8 cellular contexts compared by ENCODE assay signal in genomic region chr11:121654506-121655480, GRCh38.
DNase-seq lines count a peak whose midpoint lies in the region; ATAC-seq, FAIRE-seq and TF ChIP-seq lines count a peak whose summit lies in the region.

No MANE protein-coding gene starts in this region.

- no peak for TF ChIP-seq CTCF in bronchial epithelial cell (IDR thresholded peaks at IDR 0.05; ENCODE audit: insufficient read depth, low read length, severe bottlenecking)
- TF ChIP-seq CTCF in mucosa of descending colon (IDR thresholded peaks at IDR 0.05): no peak

- peak overlapping the region; percentile 76 to 91 (median 87) for H3K4me3 Mint-ChIP-seq in CD4-positive, alpha-beta memory T cell

- intact Hi-C loops in CD4-positive, alpha-beta memory T cell (cut with micrococcal nuclease): loop anchor here (1.0 kb wide), 1 partner anchor 926 kb away; no protein-coding TSS in a partner anchor
- intact Hi-C loops in mucosa of descending colon (cut with DNase I, micrococcal nuclease): loop anchor here (5.0 kb wide), 3 partner anchors 448 to 853 kb away; no protein-coding TSS in a partner anchor

- no peaks in the 10 kb centered on the region for H3K36me3 ChIP-seq in CD4-positive, alpha-beta memory T cell (ENCODE audit: insufficient read depth, low read length)
- H3K36me3 ChIP-seq in bronchial epithelial cell (ENCODE audit: control insufficient read depth, insufficient read depth, low read length) (no peaks in the 10 kb centered on the region), mucosa of descending colon (ENCODE audit: low read depth) (no peaks in the 10 kb centered on the region)

- no peaks in the 10 kb centered on the region for H3K9me3 ChIP-seq in CD4-positive, alpha-beta memory T cell (ENCODE audit: control insufficient read depth in 1 of 2, low read length in 2 of 2)
- no peaks in the 10 kb centered on the region for H3K9me3 ChIP-seq in mucosa of descending colon

- peaks cover 0 to 3% of the 10 kb centered on the region in 2 donors for H3K36me3 Mint-ChIP-seq in CD4-positive, alpha-beta memory T cell

- POLR2A ChIA-PET in CD4-positive, alpha-beta memory T cell (lab: Charles Lee; ENCODE audit: partially characterized antibody): interaction anchor here (1.2 to 1.3 kb wide), 2 partner anchors 11 to 205 kb away, joined by 3 to 4 read pairs; no protein-coding TSS in a partner anchor

- H3K4me1 ChIP-seq in CD4-positive, alpha-beta memory T cell (ENCODE audit: insufficient read depth, low read length): peaks cover 25% of the 10 kb centered on the region
- peaks cover 4% of the 10 kb centered on the region for H3K4me1 ChIP-seq in mucosa of descending colon (ENCODE audit: low read depth)

- no peak overlapping the region for H3K27ac ChIP-seq in CD4-positive, alpha-beta memory T cell (ENCODE audit: low read depth, low read length)

- no peak for DNase-seq in CD4-positive, alpha-beta memory T cell
- DNase-seq in M059J (ENCODE audit: low read depth): peak; percentile 63
- DNase-seq in bronchial epithelial cell (ENCODE audit: low read depth): peak; percentile 13
- DNase-seq in mucosa of descending colon: no peak
- no peak for DNase-seq in activated CD8-positive, alpha-beta memory T cell treated with anti-CD3 and anti-CD28 coated beads, Interleukin-2, amount 50 U/mL, for 4 hours

- peak overlapping the region; percentile 49 to 54 for H3K4me3 ChIP-seq in CD4-positive, alpha-beta memory T cell (ENCODE audit: low read length in 2 of 2)
- H3K4me3 ChIP-seq in bronchial epithelial cell (ENCODE audit: low read depth, low read length) (peak overlapping the region; percentile 51), mucosa of descending colon (no peak overlapping the region)

- peaks cover 0 to 1% (median 0%) of the 10 kb centered on the region in 8 donors for H3K9me3 Mint-ChIP-seq in CD4-positive, alpha-beta memory T cell

- no peaks in the 10 kb centered on the region for H3K27me3 ChIP-seq in CD4-positive, alpha-beta memory T cell (ENCODE audit: insufficient read depth, low read length)
- peaks cover 2% of the 10 kb centered on the region for H3K27me3 ChIP-seq in bronchial epithelial cell (ENCODE audit: control insufficient read depth, insufficient read depth, low read length)

- ATAC-seq in mucosa of descending colon (peak; percentile 16), HG02678 (IDR thresholded peaks at IDR 0.05; ENCODE audit: unreplicated experiment) (no peak), HG02870 (IDR thresholded peaks at IDR 0.05; ENCODE audit: unreplicated experiment) (no peak), GM21786 (IDR thresholded peaks at IDR 0.05; ENCODE audit: unreplicated experiment) (no peak)

- CTCF ChIA-PET in CD4-positive, alpha-beta memory T cell (lab: Charles Lee; ENCODE audit: partially characterized antibody): interaction anchor here (0.7 to 3.4 kb wide), 11 partner anchors 10 to 905 kb away, joined by 3 to 20 read pairs (median 4); no protein-coding TSS in a partner anchor

- H3K27me3 Mint-ChIP-seq in CD4-positive, alpha-beta memory T cell: no peaks in the 10 kb centered on the region

- H3K4me1 Mint-ChIP-seq in CD4-positive, alpha-beta memory T cell: peaks cover 22 to 45% (median 32%) of the 10 kb centered on the region in 4 donors

- no peak for FAIRE-seq in bronchial epithelial cell (lab: Jason Lieb, UNC)

- peak overlapping the region in 4 of 7 donors; percentile 1 to 82 (median 65) for H3K27ac Mint-ChIP-seq in CD4-positive, alpha-beta memory T cell

Comparison
In these comparisons a context has a peak if more than half of its experiments do, and no peak if none do; other contexts are left out.
1. DNase-seq: peak in M059J (single experiment) and bronchial epithelial cell (single experiment); none in CD4-positive, alpha-beta memory T cell (0 of 5), mucosa of descending colon (0 of 3) and activated CD8-positive, alpha-beta memory T cell treated with anti-CD3 and anti-CD28 coated beads, Interleukin-2, amount 50 U/mL, for 4 hours (single experiment).